ENCODE assay signal across 9 cellular contexts in the genomic region with DNA sequence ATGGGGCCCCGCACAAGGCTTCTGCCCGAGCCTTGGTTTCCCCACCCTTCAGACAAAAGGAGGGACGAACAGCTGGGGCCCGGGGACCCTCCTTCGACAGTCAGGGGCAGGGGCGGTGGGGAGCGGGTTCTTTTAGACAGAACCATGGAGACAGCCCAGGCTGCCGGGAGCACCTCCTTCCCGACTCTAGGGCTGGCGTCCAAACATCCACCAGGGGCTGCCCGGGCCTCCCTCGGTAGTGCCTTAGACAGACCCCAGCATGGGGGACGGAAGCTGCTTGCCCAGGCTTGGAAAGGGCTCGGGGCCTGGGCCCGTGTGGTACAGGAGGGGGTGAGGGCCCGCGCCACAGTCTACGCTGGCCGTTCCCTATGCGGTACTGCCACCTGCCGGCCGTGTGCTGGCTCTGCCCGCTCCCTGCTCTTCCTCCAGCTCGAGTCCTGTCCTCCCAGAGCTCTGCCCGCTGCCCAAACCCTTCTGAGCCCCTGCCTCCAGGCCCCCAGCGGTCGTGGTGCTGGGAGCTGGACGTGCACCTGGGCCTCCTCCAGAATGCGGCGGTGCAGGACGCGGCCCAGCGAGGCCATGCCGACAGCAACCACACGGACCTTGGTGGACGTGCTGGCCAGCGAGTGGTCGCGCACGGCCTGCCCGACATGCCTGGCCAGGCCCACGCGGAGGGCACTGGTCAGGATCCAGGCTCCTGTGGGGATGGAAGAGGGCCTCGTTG. TPM values are rescaled to one million over a fixed set of nuclear protein-coding genes. Genes with fewer than 3 reads are reported as not detected.
A peak's percentile ranks its signal among the peaks of the same experiment; 100 is the strongest.
DNase-seq lines count a peak whose midpoint lies in the region; ATAC-seq and TF ChIP-seq lines count a peak whose summit lies in the region.
"Had no signal": no experiment of that assay in that cellular context is flagged by ENCODE, and none has a peak within 500 bp of the region (broad histone marks: within the 10 kb centered on the region; RNA-seq: fewer than 3 reads in every experiment).

No MANE protein-coding gene starts in this region.

- TF ChIP-seq RAD21 in liver (IDR thresholded peaks at IDR 0.05) = peak; percentile 88 to 94

- peak; percentile 71 for ATAC-seq in HG02852 (IDR thresholded peaks at IDR 0.05; ENCODE audit: unreplicated experiment)
- ATAC-seq in GM18520 (IDR thresholded peaks at IDR 0.05; ENCODE audit: unreplicated experiment) = no peak

- H3K36me3 ChIP-seq in colonic mucosa (no peaks in the 10 kb centered on the region), liver (ENCODE audit: control insufficient read depth in 4 of 4, insufficient read depth in 3 of 4, low read depth in 1 of 4, low read length in 3 of 4) (no peaks in the 10 kb centered on the region)

- intact Hi-C loops in colonic mucosa (cut with DNase I) = loop anchor here (1.0 to 2.0 kb wide), 2 partner anchors 115 to 224 kb away; no protein-coding TSS in a partner anchor

- H3K4me3 ChIP-seq in colonic mucosa (peak overlapping the region; percentile 27), liver (ENCODE audit: low read depth in 1 of 3, low read length in 3 of 3) (no peak overlapping the region)

- TF ChIP-seq CTCF in colonic mucosa (IDR thresholded peaks at IDR 0.05) (peak; percentile 87), liver (IDR thresholded peaks at IDR 0.05; ENCODE audit: low read depth, low read length, missing input control) (peak; percentile 92)

- H3K27me3 ChIP-seq in colonic mucosa (peaks cover 7% of the 10 kb centered on the region), liver (ENCODE audit: control insufficient read depth in 4 of 4, insufficient read depth in 4 of 4, low read length in 3 of 4) (no peaks in the 10 kb centered on the region)

- H3K27ac ChIP-seq in colonic mucosa = no peak overlapping the region
- no peak overlapping the region for H3K27ac ChIP-seq in liver (ENCODE audit: low read depth in 1 of 2, low read length in 2 of 2)

- no peak overlapping the region for H3K9ac ChIP-seq in colonic mucosa (ENCODE audit: low read depth in 2 of 2, low read length in 2 of 2)
- no peak overlapping the region for H3K9ac ChIP-seq in liver (ENCODE audit: low read depth in 1 of 2, low read length in 2 of 2)

- WGBS in liver = 25% methylated on average over 44 of the region's 44 CpGs

- H3K4me1 ChIP-seq in colonic mucosa = peaks cover 7% of the 10 kb centered on the region
- peaks cover 0 to 8% (median under 1%) of the 10 kb centered on the region in 4 donors for H3K4me1 ChIP-seq in liver (ENCODE audit: control insufficient read depth in 4 of 4, insufficient read depth in 4 of 4, low read length in 3 of 4)

- H3K9me3 ChIP-seq in colonic mucosa (no peaks in the 10 kb centered on the region), liver (ENCODE audit: control insufficient read depth in 4 of 4, low read length in 3 of 4) (no peaks in the 10 kb centered on the region)

- peak; percentile 63 for DNase-seq in DMS153 (lab: John Stamatoyannopoulos, UW)
- DNase-seq in NCI-H446 treated with DMSO at 0.1 percent for 48 hours (lab: John Stamatoyannopoulos, UW) = peak; percentile 25
- peak; percentile 83 for DNase-seq in activated CD4-positive, alpha-beta T cell treated with anti-CD3 and anti-CD28 coated beads for 48 hours
- peak; percentile 79 for DNase-seq in colonic mucosa
- DNase-seq in stimulated activated CD4-positive, alpha-beta T cell treated with anti-CD3 and anti-CD28 coated beads, Interleukin-4, amount 100 ng/mL, for 24 hours = peak; percentile 74

TF ChIP-seq in liver, 16 proteins besides CTCF, POLR2A, EP300 and RAD21:
- TF ChIP-seq HNF4G (IDR thresholded peaks at IDR 0.05) = no peak
- TF ChIP-seq YY1 (IDR thresholded peaks at IDR 0.05) = no peak
- TF ChIP-seq RXRA (IDR thresholded peaks at IDR 0.05) = no peak
- TF ChIP-seq NR2F2 (IDR thresholded peaks at IDR 0.05) = no peak
- no peak for TF ChIP-seq MAX (IDR thresholded peaks at IDR 0.05)
- TF ChIP-seq TAF1 (conservative IDR thresholded peaks at IDR 0.05) = no peak
- TF ChIP-seq ZBTB33 (IDR thresholded peaks at IDR 0.05) = no peak
- TF ChIP-seq SP1 (IDR thresholded peaks at IDR 0.05) = no peak
- no peak for TF ChIP-seq EGR1 (IDR thresholded peaks at IDR 0.05; ENCODE audit: low read depth in 2 of 2)

RNA-seq across cellular contexts. Expression of gene TSSC4, which starts 20.1 kb away (rescaled TPM):
- total RNA-seq in colonic mucosa (10 to 100 TPM; 35.6 to 59.0 TPM), liver (10 to 100 TPM; 16.6 to 18.5 TPM)
- polyA plus RNA-seq in liver = 10 to 100 TPM; 15.8 to 19.1 TPM

RNA-seq across cellular contexts. Expression of gene TRPM5, which starts 23.6 kb away (rescaled TPM):
- 1 to 10 TPM; 1.3 to 1.9 TPM for total RNA-seq in colonic mucosa
- under 1 TPM in 1 of 2 donors, not detected in 1; 0.05 TPM for total RNA-seq in liver
- polyA plus RNA-seq in liver = not detected
- total RNA-seq: T-helper 2 cell treated with Interferon-gamma antibody and Interleukin-4, amounts not matched to agents 100 ng/mL and 5 ng/mL, for 36 hours had no signal

RNA-seq across cellular contexts. Expression of gene KCNQ1, which starts 24.1 kb away (rescaled TPM):
- total RNA-seq in colonic mucosa = 10 to 100 TPM; 51.4 to 55.8 TPM
- total RNA-seq in liver = 1 to 10 TPM; 1.3 to 2.2 TPM
- 1 to 10 TPM in 1 of 2 donors, under 1 TPM in 1; 0.31 to 1.7 TPM for polyA plus RNA-seq in liver

RNA-seq across cellular contexts. Expression of gene CD81, which starts 43.6 kb away (rescaled TPM):
- total RNA-seq in colonic mucosa (100 to 1,000 TPM; 185 to 208 TPM), liver (100 to 1,000 TPM in 1 of 2 donors, 10 to 100 TPM in 1; 76.9 to 190 TPM)
- polyA plus RNA-seq in liver = 100 to 1,000 TPM; 139 to 712 TPM

Comparison
In these comparisons a context has a peak if more than half of its experiments do, and no peak if none do; other contexts are left out.
1. DNase-seq: peak in every context shown above with its lines; median percentile 83 in activated CD4-positive, alpha-beta T cell treated with anti-CD3 and anti-CD28 coated beads for 48 hours; 79 in colonic mucosa; 74 in stimulated activated CD4-positive, alpha-beta T cell treated with anti-CD3 and anti-CD28 coated beads, Interleukin-4, amount 100 ng/mL, for 24 hours; 63 in DMS153; 25 in NCI-H446 treated with DMSO at 0.1 percent for 48 hours.
2. RNA of gene KCNQ1, which starts 24.1 kb away (total RNA-seq): 51.4 to 55.8 TPM in colonic mucosa; 1.3 to 2.2 TPM in liver; every median in the first group is over 10 times any median in the second.